ENCODE assay signal across 1 cellular context in the genomic region with DNA sequence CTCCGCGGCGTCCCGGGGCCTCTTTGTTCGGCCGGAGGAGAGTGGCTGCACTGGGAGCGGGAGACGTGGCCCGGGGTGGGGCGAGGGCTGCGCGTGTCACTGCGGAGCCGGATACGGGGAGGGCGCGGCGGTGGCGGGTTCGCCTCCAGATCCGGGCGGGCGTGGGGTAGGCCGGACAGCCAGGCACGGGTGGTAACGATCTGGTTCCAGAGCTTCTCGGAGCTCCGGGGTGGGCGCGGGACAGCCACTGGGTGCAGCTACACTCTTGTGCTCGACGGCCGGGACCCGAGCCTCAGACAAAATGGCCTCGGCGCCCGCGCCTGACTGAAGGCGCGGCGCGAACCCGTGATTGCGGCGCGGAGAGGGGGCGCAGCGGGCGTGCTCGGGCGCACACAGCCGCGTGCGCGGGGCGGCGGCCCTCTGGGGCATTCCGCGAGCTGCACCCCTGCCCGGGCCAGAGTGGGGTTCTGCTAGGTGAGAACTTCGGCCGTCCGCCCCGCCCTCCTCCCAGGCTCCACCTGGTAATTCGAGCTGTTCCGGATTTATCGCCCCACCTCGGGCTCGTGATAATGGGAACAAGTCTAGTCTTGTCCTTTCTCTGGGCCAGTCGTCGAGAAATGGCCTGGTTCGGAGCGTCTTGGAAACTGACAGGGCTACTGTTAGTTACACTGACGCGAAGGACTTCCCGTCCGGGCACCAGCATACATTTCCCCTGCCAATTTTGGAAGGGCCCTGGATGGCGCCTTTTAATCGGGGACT.
TF ChIP-seq lines count a peak whose summit lies in the region.

No MANE protein-coding gene starts in this region.

TF ChIP-seq in HepG2, 621 proteins besides CTCF, POLR2A, EP300 and RAD21 (continued from another document and continues in another):
- no peak; the same call in 1 of the 2 replicates for TF ChIP-seq ZNF609 (CRISPR knock-in tag; IDR thresholded peaks at IDR 0.05; ENCODE audit: borderline replicate concordance)
- TF ChIP-seq ARNTL (CRISPR knock-in tag; IDR thresholded peaks at IDR 0.05) = peak; percentile 68; the same call in 1 of the 2 replicates
- TF ChIP-seq MEF2D (CRISPR knock-in tag; IDR thresholded peaks at IDR 0.05) = no peak
- no peak for TF ChIP-seq ATF7 (IDR thresholded peaks at IDR 0.05)
- TF ChIP-seq ATF7 (CRISPR knock-in tag; IDR thresholded peaks at IDR 0.05) = no peak
- peak; percentile 81; the same call in 1 of the 2 replicates for TF ChIP-seq KAT7 (CRISPR knock-in tag; IDR thresholded peaks at IDR 0.05; ENCODE audit: borderline replicate concordance)
- TF ChIP-seq, protein P1, sequence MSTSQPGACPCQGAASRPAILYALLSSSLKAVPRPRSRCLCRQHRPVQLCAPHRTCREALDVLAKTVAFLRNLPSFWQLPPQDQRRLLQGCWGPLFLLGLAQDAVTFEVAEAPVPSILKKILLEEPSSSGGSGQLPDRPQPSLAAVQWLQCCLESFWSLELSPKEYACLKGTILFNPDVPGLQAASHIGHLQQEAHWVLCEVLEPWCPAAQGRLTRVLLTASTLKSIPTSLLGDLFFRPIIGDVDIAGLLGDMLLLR (CRISPR knock-in tag; IDR thresholded peaks at IDR 0.05) = peak; percentile 53
- TF ChIP-seq CREB1 (IDR thresholded peaks at IDR 0.05) = no peak
- no peak for TF ChIP-seq CREB1 (CRISPR knock-in tag; IDR thresholded peaks at IDR 0.05)
- TF ChIP-seq ZFP41 (CRISPR knock-in tag; IDR thresholded peaks at IDR 0.05; ENCODE audit: borderline replicate concordance) = no peak
- TF ChIP-seq GATA4 (IDR thresholded peaks at IDR 0.05; ENCODE audit: borderline replicate concordance, low read depth) = peak; percentile 57
- peak; percentile 91 for TF ChIP-seq POLR2G (IDR thresholded peaks at IDR 0.05; ENCODE audit: low read depth, low read length)
- 0 out of 2 replicates have a peak, but pooled peaks have one; percentile 53 for TF ChIP-seq DZIP1 (CRISPR knock-in tag; IDR thresholded peaks at IDR 0.05)
- no peak for TF ChIP-seq SRSF1 (optimal IDR thresholded peaks at IDR 0.05; ENCODE audit: low read depth, low read length)
- TF ChIP-seq ZSCAN25 (CRISPR knock-in tag; IDR thresholded peaks at IDR 0.05) = peak; percentile 98
- TF ChIP-seq AHDC1 (CRISPR knock-in tag; IDR thresholded peaks at IDR 0.05; ENCODE audit: borderline replicate concordance) = peak; percentile 35
- TF ChIP-seq ATAD3A (CRISPR knock-in tag; IDR thresholded peaks at IDR 0.05) = no peak
- TF ChIP-seq, protein P2, sequence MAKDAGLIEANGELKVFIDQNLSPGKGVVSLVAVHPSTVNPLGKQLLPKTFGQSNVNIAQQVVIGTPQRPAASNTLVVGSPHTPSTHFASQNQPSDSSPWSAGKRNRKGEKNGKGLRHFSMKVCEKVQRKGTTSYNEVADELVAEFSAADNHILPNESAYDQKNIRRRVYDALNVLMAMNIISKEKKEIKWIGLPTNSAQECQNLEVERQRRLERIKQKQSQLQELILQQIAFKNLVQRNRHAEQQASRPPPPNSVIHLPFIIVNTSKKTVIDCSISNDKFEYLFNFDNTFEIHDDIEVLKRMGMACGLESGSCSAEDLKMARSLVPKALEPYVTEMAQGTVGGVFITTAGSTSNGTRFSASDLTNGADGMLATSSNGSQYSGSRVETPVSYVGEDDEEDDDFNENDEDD (CRISPR knock-in tag; IDR thresholded peaks at IDR 0.05; ENCODE audit: borderline replicate concordance) = peak; percentile 63; the same call in 1 of the 2 replicates
- TF ChIP-seq SIX1 (CRISPR knock-in tag; IDR thresholded peaks at IDR 0.05; ENCODE audit: borderline replicate concordance) = peak; percentile 97
- TF ChIP-seq SMYD3 (CRISPR knock-in tag; IDR thresholded peaks at IDR 0.05) = no peak; the same call in 1 of the 2 replicates
- no peak for TF ChIP-seq SALL2 (CRISPR knock-in tag; IDR thresholded peaks at IDR 0.05)
- no peak for TF ChIP-seq PAWR (CRISPR knock-in tag; IDR thresholded peaks at IDR 0.05; ENCODE audit: borderline replicate concordance)
- TF ChIP-seq CC2D1A (CRISPR knock-in tag; IDR thresholded peaks at IDR 0.05) = peak; percentile 27; the same call in 1 of the 2 replicates
- TF ChIP-seq ZNF703 (CRISPR knock-in tag; IDR thresholded peaks at IDR 0.05; ENCODE audit: borderline replicate concordance) = peak; percentile 88; the same call in 1 of the 2 replicates
- 0 out of 2 replicates have a peak, but pooled peaks have one; percentile 52 for TF ChIP-seq ARID2 (CRISPR knock-in tag; IDR thresholded peaks at IDR 0.05; ENCODE audit: borderline replicate concordance)
- peak; percentile 75; the same call in 1 of the 2 replicates for TF ChIP-seq HOXD1 (CRISPR knock-in tag; IDR thresholded peaks at IDR 0.05)
- TF ChIP-seq ZFAT (CRISPR knock-in tag; conservative IDR thresholded peaks at IDR 0.05) = 0 out of 2 replicates have a peak, but pooled peaks have one; percentile 67
- TF ChIP-seq, protein P3, sequence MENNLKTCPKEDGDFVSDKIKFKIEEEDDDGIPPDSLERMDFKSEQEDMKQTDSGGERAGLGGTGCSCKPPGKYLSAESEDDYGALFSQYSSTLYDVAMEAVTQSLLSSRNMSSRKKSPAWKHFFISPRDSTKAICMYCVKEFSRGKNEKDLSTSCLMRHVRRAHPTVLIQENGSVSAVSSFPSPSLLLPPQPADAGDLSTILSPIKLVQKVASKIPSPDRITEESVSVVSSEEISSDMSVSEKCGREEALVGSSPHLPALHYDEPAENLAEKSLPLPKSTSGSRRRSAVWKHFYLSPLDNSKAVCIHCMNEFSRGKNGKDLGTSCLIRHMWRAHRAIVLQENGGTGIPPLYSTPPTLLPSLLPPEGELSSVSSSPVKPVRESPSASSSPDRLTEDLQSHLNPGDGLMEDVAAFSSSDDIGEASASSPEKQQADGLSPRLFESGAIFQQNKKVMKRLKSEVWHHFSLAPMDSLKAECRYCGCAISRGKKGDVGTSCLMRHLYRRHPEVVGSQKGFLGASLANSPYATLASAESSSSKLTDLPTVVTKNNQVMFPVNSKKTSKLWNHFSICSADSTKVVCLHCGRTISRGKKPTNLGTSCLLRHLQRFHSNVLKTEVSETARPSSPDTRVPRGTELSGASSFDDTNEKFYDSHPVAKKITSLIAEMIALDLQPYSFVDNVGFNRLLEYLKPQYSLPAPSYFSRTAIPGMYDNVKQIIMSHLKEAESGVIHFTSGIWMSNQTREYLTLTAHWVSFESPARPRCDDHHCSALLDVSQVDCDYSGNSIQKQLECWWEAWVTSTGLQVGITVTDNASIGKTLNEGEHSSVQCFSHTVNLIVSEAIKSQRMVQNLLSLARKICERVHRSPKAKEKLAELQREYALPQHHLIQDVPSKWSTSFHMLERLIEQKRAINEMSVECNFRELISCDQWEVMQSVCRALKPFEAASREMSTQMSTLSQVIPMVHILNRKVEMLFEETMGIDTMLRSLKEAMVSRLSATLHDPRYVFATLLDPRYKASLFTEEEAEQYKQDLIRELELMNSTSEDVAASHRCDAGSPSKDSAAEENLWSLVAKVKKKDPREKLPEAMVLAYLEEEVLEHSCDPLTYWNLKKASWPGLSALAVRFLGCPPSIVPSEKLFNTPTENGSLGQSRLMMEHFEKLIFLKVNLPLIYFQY (CRISPR knock-in tag; IDR thresholded peaks at IDR 0.05; ENCODE audit: borderline replicate concordance) = peak; percentile 95
- TF ChIP-seq ZNF451 (CRISPR knock-in tag; IDR thresholded peaks at IDR 0.05) = 0 out of 2 replicates have a peak, but pooled peaks have one; percentile 58
- peak; percentile 99 for TF ChIP-seq TP53 (CRISPR knock-in tag; conservative IDR thresholded peaks at IDR 0.05)
- no peak for TF ChIP-seq MBNL3 (CRISPR knock-in tag; conservative IDR thresholded peaks at IDR 0.05)
- TF ChIP-seq, protein P4, sequence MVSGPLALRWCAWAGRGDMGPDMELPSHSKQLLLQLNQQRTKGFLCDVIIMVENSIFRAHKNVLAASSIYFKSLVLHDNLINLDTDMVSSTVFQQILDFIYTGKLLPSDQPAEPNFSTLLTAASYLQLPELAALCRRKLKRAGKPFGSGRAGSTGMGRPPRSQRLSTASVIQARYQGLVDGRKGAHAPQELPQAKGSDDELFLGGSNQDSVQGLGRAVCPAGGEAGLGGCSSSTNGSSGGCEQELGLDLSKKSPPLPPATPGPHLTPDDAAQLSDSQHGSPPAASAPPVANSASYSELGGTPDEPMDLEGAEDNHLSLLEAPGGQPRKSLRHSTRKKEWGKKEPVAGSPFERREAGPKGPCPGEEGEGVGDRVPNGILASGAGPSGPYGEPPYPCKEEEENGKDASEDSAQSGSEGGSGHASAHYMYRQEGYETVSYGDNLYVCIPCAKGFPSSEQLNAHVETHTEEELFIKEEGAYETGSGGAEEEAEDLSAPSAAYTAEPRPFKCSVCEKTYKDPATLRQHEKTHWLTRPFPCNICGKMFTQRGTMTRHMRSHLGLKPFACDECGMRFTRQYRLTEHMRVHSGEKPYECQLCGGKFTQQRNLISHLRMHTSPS (CRISPR knock-in tag; IDR thresholded peaks at IDR 0.05; ENCODE audit: low read depth) = no peak; the same call in 1 of the 2 replicates
